4 cellular contexts compared by ENCODE assay signal in the genomic region with DNA sequence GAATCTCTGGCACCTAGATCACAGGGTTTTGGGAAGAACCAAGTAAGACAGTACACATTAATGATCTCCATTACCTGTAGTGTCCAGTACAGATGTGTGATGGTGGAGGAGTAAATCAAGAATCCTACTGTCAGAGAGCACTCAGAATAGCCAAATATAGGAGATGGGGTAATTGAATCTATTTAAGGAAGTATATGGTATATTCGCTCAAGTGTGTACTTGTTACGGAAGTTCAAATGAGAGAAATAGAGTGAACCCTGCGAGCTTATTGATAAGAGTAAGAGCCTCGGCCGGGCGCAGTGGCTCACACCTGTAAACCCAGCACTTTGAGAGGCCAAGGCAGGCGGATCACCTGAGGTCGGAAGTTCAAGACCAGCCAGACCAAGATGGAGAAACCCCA.
TF ChIP-seq lines count a peak whose summit lies in the region.

No MANE protein-coding gene starts in this region.

TF ChIP-seq in SK-N-SH, 30 proteins besides CTCF, POLR2A, EP300 and RAD21:
- TF ChIP-seq RFX5 (IDR thresholded peaks at IDR 0.05; ENCODE audit: low read length): no peak
- no peak for TF ChIP-seq PBX3 (IDR thresholded peaks at IDR 0.05)
- TF ChIP-seq RCOR1 (IDR thresholded peaks at IDR 0.05; ENCODE audit: low read length): no peak
- TF ChIP-seq SMC3 (IDR thresholded peaks at IDR 0.05; ENCODE audit: low read depth, low read length): no peak
- no peak for TF ChIP-seq GABPA (IDR thresholded peaks at IDR 0.05; ENCODE audit: low read depth)
- TF ChIP-seq TCF12 (IDR thresholded peaks at IDR 0.05): no peak
- TF ChIP-seq USF1 (IDR thresholded peaks at IDR 0.05; ENCODE audit: borderline replicate concordance, low read depth): no peak
- TF ChIP-seq NFIC (IDR thresholded peaks at IDR 0.05; ENCODE audit: borderline replicate concordance): no peak

TF ChIP-seq in SK-N-SH treated with all-trans-retinoic acid at 6 μM for 48 hours, 23 proteins besides CTCF, POLR2A, EP300 and RAD21 (continues in another document):
- TF ChIP-seq ZNF70 (CRISPR knock-in tag; IDR thresholded peaks at IDR 0.05): no peak
- no peak for TF ChIP-seq TOX (CRISPR knock-in tag; IDR thresholded peaks at IDR 0.05; ENCODE audit: borderline replicate concordance)
- no peak for TF ChIP-seq RARB (CRISPR knock-in tag; IDR thresholded peaks at IDR 0.05)
- TF ChIP-seq, protein P1, sequence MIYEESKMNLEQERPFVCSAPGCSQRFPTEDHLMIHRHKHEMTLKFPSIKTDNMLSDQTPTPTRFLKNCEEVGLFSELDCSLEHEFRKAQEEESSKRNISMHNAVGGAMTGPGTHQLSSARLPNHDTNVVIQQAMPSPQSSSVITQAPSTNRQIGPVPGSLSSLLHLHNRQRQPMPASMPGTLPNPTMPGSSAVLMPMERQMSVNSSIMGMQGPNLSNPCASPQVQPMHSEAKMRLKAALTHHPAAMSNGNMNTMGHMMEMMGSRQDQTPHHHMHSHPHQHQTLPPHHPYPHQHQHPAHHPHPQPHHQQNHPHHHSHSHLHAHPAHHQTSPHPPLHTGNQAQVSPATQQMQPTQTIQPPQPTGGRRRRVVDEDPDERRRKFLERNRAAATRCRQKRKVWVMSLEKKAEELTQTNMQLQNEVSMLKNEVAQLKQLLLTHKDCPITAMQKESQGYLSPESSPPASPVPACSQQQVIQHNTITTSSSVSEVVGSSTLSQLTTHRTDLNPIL (CRISPR knock-in tag; IDR thresholded peaks at IDR 0.05; ENCODE audit: low read depth): no peak
- no peak for TF ChIP-seq CSRNP3 (CRISPR knock-in tag; IDR thresholded peaks at IDR 0.05)
- TF ChIP-seq ZNF8 (CRISPR knock-in tag; IDR thresholded peaks at IDR 0.05): no peak
- TF ChIP-seq, protein P2, sequence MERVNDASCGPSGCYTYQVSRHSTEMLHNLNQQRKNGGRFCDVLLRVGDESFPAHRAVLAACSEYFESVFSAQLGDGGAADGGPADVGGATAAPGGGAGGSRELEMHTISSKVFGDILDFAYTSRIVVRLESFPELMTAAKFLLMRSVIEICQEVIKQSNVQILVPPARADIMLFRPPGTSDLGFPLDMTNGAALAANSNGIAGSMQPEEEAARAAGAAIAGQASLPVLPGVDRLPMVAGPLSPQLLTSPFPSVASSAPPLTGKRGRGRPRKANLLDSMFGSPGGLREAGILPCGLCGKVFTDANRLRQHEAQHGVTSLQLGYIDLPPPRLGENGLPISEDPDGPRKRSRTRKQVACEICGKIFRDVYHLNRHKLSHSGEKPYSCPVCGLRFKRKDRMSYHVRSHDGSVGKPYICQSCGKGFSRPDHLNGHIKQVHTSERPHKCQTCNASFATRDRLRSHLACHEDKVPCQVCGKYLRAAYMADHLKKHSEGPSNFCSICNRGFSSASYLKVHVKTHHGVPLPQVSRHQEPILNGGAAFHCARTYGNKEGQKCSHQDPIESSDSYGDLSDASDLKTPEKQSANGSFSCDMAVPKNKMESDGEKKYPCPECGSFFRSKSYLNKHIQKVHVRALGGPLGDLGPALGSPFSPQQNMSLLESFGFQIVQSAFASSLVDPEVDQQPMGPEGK (CRISPR knock-in tag; IDR thresholded peaks at IDR 0.05; ENCODE audit: borderline replicate concordance): no peak
- TF ChIP-seq ARNTL (CRISPR knock-in tag; IDR thresholded peaks at IDR 0.05; ENCODE audit: borderline replicate concordance, low read depth): no peak

TF ChIP-seq in neural cell, 6 proteins besides CTCF, POLR2A, EP300 and RAD21:
- no peak for TF ChIP-seq POLR2AphosphoS5 (IDR thresholded peaks at IDR 0.05)

TF ChIP-seq in HEK293T, 16 proteins besides CTCF, POLR2A, EP300 and RAD21:
- TF ChIP-seq PKNOX1 (IDR thresholded peaks at IDR 0.05) (no peak), TARDBP (IDR thresholded peaks at IDR 0.05) (no peak), HDGF (IDR thresholded peaks at IDR 0.05; ENCODE audit: borderline replicate concordance) (no peak), L3MBTL2 (conservative IDR thresholded peaks at IDR 0.05) (no peak), NFRKB (IDR thresholded peaks at IDR 0.05) (no peak), SUZ12 (IDR thresholded peaks at IDR 0.05) (no peak), BHLHE40 (IDR thresholded peaks at IDR 0.05; ENCODE audit: borderline replicate concordance) (no peak), FOXK2 (IDR thresholded peaks at IDR 0.05) (no peak), ELF4 (IDR thresholded peaks at IDR 0.05) (no peak), CTBP1 (IDR thresholded peaks at IDR 0.05; ENCODE audit: borderline replicate concordance) (no peak), FOXA1 (IDR thresholded peaks at IDR 0.05) (no peak), FOXM1 (IDR thresholded peaks at IDR 0.05; ENCODE audit: borderline replicate concordance) (no peak), ZNF384 (IDR thresholded peaks at IDR 0.05) (no peak), SP1 (IDR thresholded peaks at IDR 0.05) (no peak)
